8 cellular contexts compared by ENCODE assay signal in genomic region chr5:141475625-141476131, GRCh38. TPM values are rescaled to one million over a fixed set of nuclear protein-coding genes. Genes with fewer than 3 reads are reported as not detected.
DNase-seq lines count a peak whose midpoint lies in the region; ATAC-seq, FAIRE-seq and TF ChIP-seq lines count a peak whose summit lies in the region.

Gene PCDHGC3, plus strand, starts transcription at chr5:141475966. Its CDS starts 151 bp downstream, at chr5:141476117.

- no peak for TF ChIP-seq POLR2A in endothelial cell of umbilical vein (IDR thresholded peaks at IDR 0.05; ENCODE audit: low read depth, low read length)

- no peaks in the 10 kb centered on the region for H3K79me2 ChIP-seq in endothelial cell of umbilical vein (ENCODE audit: control insufficient read depth, insufficient read depth, low read length)

- H3K9ac ChIP-seq in endothelial cell of umbilical vein (replicated peaks; ENCODE audit: extremely low read depth, insufficient read depth, low read length) (peak within 1 kb of the TSS; percentile 20), mesenchymal stem cell (ENCODE audit: low read length) (peak within 1 kb of the TSS; percentile 93)

- POLR2A ChIA-PET in endothelial cell of umbilical vein (lab: Charles Lee), result interaction anchor here (1.0 to 1.5 kb wide), 2 partner anchors 38 to 46 kb away, joined by 3 to 5 read pairs; no protein-coding TSS in a partner anchor

- H3K18ac ChIP-seq in mesenchymal stem cell (ENCODE audit: low read depth in 1 of 2, low read length in 2 of 2), result peak within 1 kb of the TSS; percentile 1 to 7

- H2BK120ac ChIP-seq in mesenchymal stem cell (ENCODE audit: low read depth, low read length), result no peak within 1 kb of the TSS

- peak within 1 kb of the TSS in 1 of 2 experiments; percentile 59 for H3K4ac ChIP-seq in mesenchymal stem cell (ENCODE audit: low read depth in 1 of 2, low read length in 2 of 2)

- H3K14ac ChIP-seq in mesenchymal stem cell (ENCODE audit: low read length in 2 of 2), result peak within 1 kb of the TSS in 1 of 2 experiments; percentile 37

- dilution Hi-C loops in endothelial cell of umbilical vein (cut with MboI; ENCODE audit: extremely low pct_ligation_motif_present, low sequenced_read_pairs), result no loop called here

- peak; percentile 94 for FAIRE-seq in endothelial cell of umbilical vein (lab: Jason Lieb, UNC)

- intact Hi-C loops in endothelial cell of umbilical vein (cut with micrococcal nuclease), result loop anchor here (1.0 to 2.0 kb wide), 6 partner anchors 10 to 83 kb away; partner anchors contain the start of genes PCDHGA11, PCDHGA12 and PCDHGC4

- H3K9me1 ChIP-seq in endothelial cell of umbilical vein (replicated peaks; ENCODE audit: control insufficient read depth, extremely low read depth, insufficient read depth, low read length), result no peaks in the 10 kb centered on the region

- H4K20me1 ChIP-seq in endothelial cell of umbilical vein (replicated peaks; ENCODE audit: control insufficient read depth, extremely low read depth, insufficient read depth, low read length), result no peaks in the 10 kb centered on the region

- peak within 1 kb of the TSS; percentile 82 for H3K4me2 ChIP-seq in endothelial cell of umbilical vein (ENCODE audit: insufficient read depth, low read length)
- peak within 1 kb of the TSS; percentile 66 for H3K4me2 ChIP-seq in mesenchymal stem cell (ENCODE audit: low read length, poor library complexity, severe bottlenecking)

- H3K79me1 ChIP-seq in mesenchymal stem cell (replicated peaks; ENCODE audit: low read length, poor library complexity, severe bottlenecking), result peaks cover 24% of the 10 kb centered on the region

- H3K4me3 ChIP-seq in endothelial cell of umbilical vein (replicated peaks in 1 of 3; ENCODE audit: insufficient read depth in 1 of 3, low read depth in 1 of 3, low read length in 3 of 3) (peak within 1 kb of the TSS; percentile 32 to 70 (median 50)), mesenchymal stem cell (ENCODE audit: insufficient read depth in 1 of 2, low read depth in 1 of 2, low read length in 2 of 2) (peak within 1 kb of the TSS; percentile 55 to 88)

- ATAC-seq in GM18873 (IDR thresholded peaks at IDR 0.05; ENCODE audit: low FRiP score, unreplicated experiment), result peak; percentile 96
- ATAC-seq in HG03097 (IDR thresholded peaks at IDR 0.05; ENCODE audit: low FRiP score, unreplicated experiment), result peak; percentile 97

- CTCF ChIA-PET in endothelial cell of umbilical vein (lab: Charles Lee), result interaction anchor here (0.6 to 3.4 kb wide), 31 partner anchors 10 to 137 kb away, joined by 3 to 66 read pairs (median 5); partner anchors contain the start of genes PCDHGA10, PCDHGA11, PCDHGA12 and PCDHGA2

- WGBS in mesenchymal stem cell, result 2% methylated on average over 28 of the region's 28 CpGs

- no peak within 1 kb of the TSS for H3K23ac ChIP-seq in mesenchymal stem cell (ENCODE audit: low read length in 2 of 2)

- no peak within 1 kb of the TSS for H2BK5ac ChIP-seq in mesenchymal stem cell (ENCODE audit: low read depth, low read length, poor library complexity, severe bottlenecking)

- H3K36me3 ChIP-seq in endothelial cell of umbilical vein (ENCODE audit: control insufficient read depth in 2 of 2, extremely low read depth in 1 of 2, insufficient read depth in 2 of 2, low read length in 2 of 2), result no peaks in the 10 kb centered on the region
- H3K36me3 ChIP-seq in mesenchymal stem cell (ENCODE audit: control insufficient read depth in 1 of 2, insufficient read depth in 2 of 2, low read depth in 1 of 2, low read length in 2 of 2), result peaks cover 19 to 24% of the 10 kb centered on the region in 2 experiments

- H2BK12ac ChIP-seq in mesenchymal stem cell (ENCODE audit: low read length in 2 of 2), result no peak within 1 kb of the TSS

- H3K9me3 ChIP-seq in endothelial cell of umbilical vein (replicated peaks; ENCODE audit: control insufficient read depth, insufficient read depth, low read length), result no peaks in the 10 kb centered on the region
- H3K9me3 ChIP-seq in mesenchymal stem cell (ENCODE audit: control insufficient read depth, low read length), result no peaks in the 10 kb centered on the region

- H3K27ac ChIP-seq in endothelial cell of umbilical vein (ENCODE audit: insufficient read depth, low read depth, low read length) (no peak within 1 kb of the TSS), mesenchymal stem cell (ENCODE audit: low read length, poor library complexity, severe bottlenecking) (peak within 1 kb of the TSS; percentile 87)

- peak within 1 kb of the TSS; percentile 3 for H4K91ac ChIP-seq in mesenchymal stem cell (ENCODE audit: low read length)

- H2BK15ac ChIP-seq in mesenchymal stem cell (ENCODE audit: low read depth, poor library complexity, severe bottlenecking), result peak within 1 kb of the TSS; percentile 44

- peak within 1 kb of the TSS; percentile 77 for H2AFZ ChIP-seq in endothelial cell of umbilical vein (ENCODE audit: low read depth, low read length)
- peak within 1 kb of the TSS; percentile 34 for H2AFZ ChIP-seq in mesenchymal stem cell (ENCODE audit: low read depth, low read length)

- no TSS peak for BruUV-seq in endothelial cell of umbilical vein (replicated peaks; lab: Mats Ljungman, UMichigan)

- no peak within 1 kb of the TSS for H2AK5ac ChIP-seq in mesenchymal stem cell (ENCODE audit: low read length, severe bottlenecking)

- H4K8ac ChIP-seq in mesenchymal stem cell (ENCODE audit: low read length), result peak within 1 kb of the TSS; percentile 28

- peaks cover 0 to 5% of the 10 kb centered on the region in 2 experiments for H3K27me3 ChIP-seq in endothelial cell of umbilical vein (ENCODE audit: control insufficient read depth in 2 of 2, insufficient read depth in 2 of 2, low read length in 2 of 2)
- H3K27me3 ChIP-seq in mesenchymal stem cell (ENCODE audit: control insufficient read depth in 1 of 2, insufficient read depth in 1 of 2, low read length in 2 of 2), result no peaks in the 10 kb centered on the region

- DNase-seq in Ammon's horn (ENCODE audit: low spot score) (peak; percentile 92), NCI-H2196 treated with DMSO at 0.1 percent for 48 hours (lab: John Stamatoyannopoulos, UW; ENCODE audit: unreplicated experiment) (peak; percentile 87), endothelial cell of umbilical vein (ENCODE audit: low read depth, low spot score) (peak; percentile 96), mesenchymal stem cell (peak; percentile 95)
- peak; percentile 15 for DNase-seq in activated CD4-positive, alpha-beta T cell treated with anti-CD3 and anti-CD28 coated beads, Interleukin-2, amount 50 U/mL, for 1 hour
- peak; percentile 72 for DNase-seq in stimulated activated CD8-positive, alpha-beta memory T cell treated with anti-CD3 and anti-CD28 coated beads, Interleukin-4, amount 100 ng/mL, for 48 hours

- peak in 1 of 2 donors; percentile 8 for TF ChIP-seq CTCF in endothelial cell of umbilical vein (IDR thresholded peaks at IDR 0.05; ENCODE audit: extremely low read depth in 1 of 2, insufficient read depth in 1 of 2, low read depth in 1 of 2, low read length in 2 of 2)

- H3K4me1 ChIP-seq in endothelial cell of umbilical vein (ENCODE audit: control insufficient read depth, extremely low read depth, insufficient read depth, low read length), result peaks cover 7% of the 10 kb centered on the region
- peaks cover 20% of the 10 kb centered on the region for H3K4me1 ChIP-seq in mesenchymal stem cell (ENCODE audit: control insufficient read depth, insufficient read depth, low read depth, low read length)

TF ChIP-seq in endothelial cell of umbilical vein, 7 proteins besides CTCF, POLR2A, EP300 and RAD21:
- TF ChIP-seq MAX (IDR thresholded peaks at IDR 0.05; ENCODE audit: insufficient read depth, insufficient read length) (peak; percentile 40), EZH2 (IDR thresholded peaks at IDR 0.05; ENCODE audit: borderline replicate concordance, low read depth, low read length, severe bottlenecking) (no peak)
TF ChIP-seq in endothelial cell of umbilical vein: peak in this region for 1.

RNA-seq across cellular contexts. Expression of gene PCDHGC3, which starts in this region (rescaled TPM):
- 25.4 and 36.1 TPM in 2 replicates for total RNA-seq in endothelial cell of umbilical vein
- 9.2 and 14.9 TPM in 2 replicates for polyA plus RNA-seq in endothelial cell of umbilical vein
- 21.8 and 23.9 TPM in 2 replicates for polyA plus RNA-seq in endothelial cell of umbilical vein (2011; cell fraction: cytosol; rRNA removed)
- 4.5 and 4.7 TPM in 2 replicates for polyA plus RNA-seq in endothelial cell of umbilical vein (2011; cell fraction: nucleus; rRNA removed)
- 15.4 and 21.2 TPM in 2 replicates for polyA plus RNA-seq in endothelial cell of umbilical vein (2012)
- 8.1 and 12.1 TPM in 2 replicates for polyA minus RNA-seq in endothelial cell of umbilical vein
- not detected for polyA minus RNA-seq in endothelial cell of umbilical vein (2011; cell fraction: cytosol; rRNA and poly(A)+ RNA removed)
- polyA minus RNA-seq in endothelial cell of umbilical vein (2011; cell fraction: nucleus; rRNA and poly(A)+ RNA removed), result 12.4 and 15.4 TPM in 2 replicates
- polyA plus RNA-seq in mesenchymal stem cell (2013, experiment 1 of 2), result 115 TPM
- polyA plus RNA-seq in mesenchymal stem cell (2013, experiment 2 of 2), result 114 TPM

Comparison
In these comparisons a context has a peak if more than half of its experiments do, and no peak if none do; other contexts are left out.
1. DNase-seq: peak in every context shown above with its lines; median percentile 96 in endothelial cell of umbilical vein; 95 in mesenchymal stem cell; 92 in Ammon's horn; 87 in NCI-H2196 treated with DMSO at 0.1 percent for 48 hours; 72 in stimulated activated CD8-positive, alpha-beta memory T cell treated with anti-CD3 and anti-CD28 coated beads, Interleukin-4, amount 100 ng/mL, for 48 hours; 15 in activated CD4-positive, alpha-beta T cell treated with anti-CD3 and anti-CD28 coated beads, Interleukin-2, amount 50 U/mL, for 1 hour.